Comparison of ENCODE assay signal across 18 cellular contexts in the genomic region with DNA sequence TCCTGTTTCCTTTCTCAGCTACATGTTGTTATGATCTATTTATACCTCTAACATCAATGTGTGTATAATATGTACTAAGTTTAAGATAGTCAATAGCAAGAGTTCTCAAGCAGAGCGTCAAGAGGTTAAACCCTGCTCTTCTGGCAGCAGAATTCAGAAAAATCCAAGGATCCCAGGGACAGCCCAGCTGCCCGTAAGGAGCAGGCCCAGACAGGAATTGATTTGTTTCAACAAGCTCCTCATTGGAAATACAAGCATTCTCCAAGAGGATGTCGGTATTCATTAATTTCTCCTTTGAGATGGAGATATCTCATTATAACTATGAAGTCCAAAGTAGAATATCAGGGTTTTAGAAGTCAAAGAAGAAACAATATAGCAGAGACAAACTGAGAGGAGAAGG. TPM values are rescaled to one million over a fixed set of nuclear protein-coding genes. Genes with fewer than 3 reads are reported as not detected.
DNase-seq lines count a peak whose midpoint lies in the region; ATAC-seq, FAIRE-seq and TF ChIP-seq lines count a peak whose summit lies in the region.
"Had no signal": no experiment of that assay in that cellular context is flagged by ENCODE, and none has a peak within 500 bp of the region (broad histone marks: within the 10 kb centered on the region; RNA-seq: fewer than 3 reads in every experiment).

No MANE protein-coding gene starts in this region.

- no peak for TF ChIP-seq CTCF in astrocyte (IDR thresholded peaks at IDR 0.05; ENCODE audit: insufficient read depth, low read depth, low read length)
- TF ChIP-seq CTCF in endothelial cell of umbilical vein (IDR thresholded peaks at IDR 0.05; ENCODE audit: extremely low read depth in 1 of 2, insufficient read depth in 1 of 2, low read depth in 1 of 2, low read length in 2 of 2) = no peak
- TF ChIP-seq CTCF in osteocyte (IDR thresholded peaks at IDR 0.05) = no peak

- H3K27ac Mint-ChIP-seq in astrocyte (ENCODE audit: unreplicated experiment) (peak overlapping the region; percentile 13), osteocyte (ENCODE audit: unreplicated experiment) (peak overlapping the region; percentile 3)
- H3K27ac Mint-ChIP-seq: CD14-positive monocyte had no signal

- no peak overlapping the region for H3K4me3 Mint-ChIP-seq in astrocyte (ENCODE audit: unreplicated experiment)
- no peak overlapping the region for H3K4me3 Mint-ChIP-seq in osteocyte (ENCODE audit: unreplicated experiment)
- H3K4me3 Mint-ChIP-seq: CD14-positive monocyte had no signal

- H3K4me1 Mint-ChIP-seq in astrocyte (ENCODE audit: low read depth, unreplicated experiment) (peaks cover 46% of the 10 kb centered on the region), osteocyte (ENCODE audit: unreplicated experiment) (peaks cover 21% of the 10 kb centered on the region)
- H3K4me1 Mint-ChIP-seq: CD14-positive monocyte had no signal

- no peaks in the 10 kb centered on the region for H3K36me3 ChIP-seq in astrocyte (ENCODE audit: insufficient read depth, low read length)
- H3K36me3 ChIP-seq in endothelial cell of umbilical vein (ENCODE audit: control insufficient read depth in 2 of 2, extremely low read depth in 1 of 2, insufficient read depth in 2 of 2, low read length in 2 of 2) = no peaks in the 10 kb centered on the region
- H3K36me3 ChIP-seq: Peyer's patch had no signal

- H4K20me1 ChIP-seq in astrocyte (ENCODE audit: insufficient read depth, low read length) (no peaks in the 10 kb centered on the region), endothelial cell of umbilical vein (replicated peaks; ENCODE audit: control insufficient read depth, extremely low read depth, insufficient read depth, low read length) (no peaks in the 10 kb centered on the region)

- H3K9me3 Mint-ChIP-seq in astrocyte (ENCODE audit: unreplicated experiment) = no peaks in the 10 kb centered on the region
- H3K9me3 Mint-ChIP-seq in osteocyte (ENCODE audit: unreplicated experiment) = no peaks in the 10 kb centered on the region
- H3K9me3 Mint-ChIP-seq: CD14-positive monocyte had no signal

- H3K27ac ChIP-seq in astrocyte (ENCODE audit: low read depth, low read length) = no peak overlapping the region
- no peak overlapping the region for H3K27ac ChIP-seq in endothelial cell of umbilical vein (ENCODE audit: insufficient read depth, low read depth, low read length)
- H3K27ac ChIP-seq: Peyer's patch had no signal

- POLR2A ChIA-PET in endothelial cell of umbilical vein (lab: Charles Lee) = no interaction called here

- TF ChIP-seq POLR2A in endothelial cell of umbilical vein (IDR thresholded peaks at IDR 0.05; ENCODE audit: low read depth, low read length) = no peak

- H3K4me2 ChIP-seq in astrocyte (ENCODE audit: low read length) = no peak overlapping the region
- no peak overlapping the region for H3K4me2 ChIP-seq in endothelial cell of umbilical vein (ENCODE audit: insufficient read depth, low read length)

- H3K27me3 ChIP-seq in astrocyte (ENCODE audit: insufficient read depth, low read length) (no peaks in the 10 kb centered on the region), endothelial cell of umbilical vein (ENCODE audit: control insufficient read depth in 2 of 2, insufficient read depth in 2 of 2, low read length in 2 of 2) (no peaks in the 10 kb centered on the region)
- H3K27me3 ChIP-seq: Peyer's patch had no signal

- no peak for DNase-seq in Right ventricle myocardium superior
- no peak for DNase-seq in left ventricle myocardium superior
- DNase-seq in astrocyte (ENCODE audit: low read depth) = no peak
- peak; percentile 31 for DNase-seq in endothelial cell of umbilical vein (ENCODE audit: low read depth, low spot score)
- DNase-seq in osteocyte (ENCODE audit: extremely low spot score, unreplicated experiment) = no peak
- no peak for DNase-seq in activated CD4-positive, alpha-beta T cell treated with anti-CD3 and anti-CD28 coated beads for 1 hour
- no peak for DNase-seq in Ammon's horn (ENCODE audit: low spot score)
- DNase-seq: Caco-2, DMS79, GDM1, KG1, NCI-H1092 treated with DMSO at 0.1 percent for 48 hours, NCI-H1694, NCI-H82, Peyer's patch had no signal

- H3K4me1 ChIP-seq in astrocyte (ENCODE audit: insufficient read depth, low read length) (no peaks in the 10 kb centered on the region), endothelial cell of umbilical vein (ENCODE audit: control insufficient read depth, extremely low read depth, insufficient read depth, low read length) (no peaks in the 10 kb centered on the region)
- H3K4me1 ChIP-seq: Caco-2, Peyer's patch had no signal

- H3K9ac ChIP-seq in astrocyte (ENCODE audit: low read length) (no peak overlapping the region), endothelial cell of umbilical vein (replicated peaks; ENCODE audit: extremely low read depth, insufficient read depth, low read length) (no peak overlapping the region)

- CTCF ChIA-PET in endothelial cell of umbilical vein (lab: Charles Lee) = interaction anchor here (2.0 kb wide), 1 partner anchor 9 kb away, joined by 6 read pairs; no protein-coding TSS in a partner anchor

- dilution Hi-C loops in endothelial cell of umbilical vein (cut with MboI; ENCODE audit: extremely low pct_ligation_motif_present, low sequenced_read_pairs) = no loop called here

- H3K27me3 Mint-ChIP-seq in astrocyte (ENCODE audit: low read depth, unreplicated experiment) (no peaks in the 10 kb centered on the region), osteocyte (ENCODE audit: unreplicated experiment) (no peaks in the 10 kb centered on the region)

- no peaks in the 10 kb centered on the region for H3K79me2 ChIP-seq in astrocyte (ENCODE audit: insufficient read depth, low read length)
- peaks cover 17% of the 10 kb centered on the region for H3K79me2 ChIP-seq in endothelial cell of umbilical vein (ENCODE audit: control insufficient read depth, insufficient read depth, low read length)

- FAIRE-seq in astrocyte (lab: Jason Lieb, UNC) (no peak), endothelial cell of umbilical vein (lab: Jason Lieb, UNC) (no peak)
- FAIRE-seq: H1 had no signal

- no peaks in the 10 kb centered on the region for H3K36me3 Mint-ChIP-seq in astrocyte (ENCODE audit: low read depth, unreplicated experiment)
- H3K36me3 Mint-ChIP-seq in osteocyte (ENCODE audit: unreplicated experiment) = peaks cover 3% of the 10 kb centered on the region
- H3K36me3 Mint-ChIP-seq: CD14-positive monocyte had no signal

- H3K9me1 ChIP-seq in endothelial cell of umbilical vein (replicated peaks; ENCODE audit: control insufficient read depth, extremely low read depth, insufficient read depth, low read length) = no peaks in the 10 kb centered on the region

- no peaks in the 10 kb centered on the region for H3K9me3 ChIP-seq in astrocyte (ENCODE audit: insufficient read depth, low read depth, low read length)
- no peaks in the 10 kb centered on the region for H3K9me3 ChIP-seq in endothelial cell of umbilical vein (replicated peaks; ENCODE audit: control insufficient read depth, insufficient read depth, low read length)
- H3K9me3 ChIP-seq: Caco-2, Peyer's patch had no signal

- no peak overlapping the region for H3K4me3 ChIP-seq in astrocyte (ENCODE audit: insufficient read depth, low read depth, low read length)
- no peak overlapping the region for H3K4me3 ChIP-seq in endothelial cell of umbilical vein (replicated peaks in 1 of 3; ENCODE audit: insufficient read depth in 1 of 3, low read depth in 1 of 3, low read length in 3 of 3)
- H3K4me3 ChIP-seq: Peyer's patch had no signal

- ATAC-seq in Right ventricle myocardium superior (ENCODE audit: poor library complexity) (peak; percentile 8), left ventricle myocardium superior (no peak), GM19463 (IDR thresholded peaks at IDR 0.05; ENCODE audit: unreplicated experiment) (no peak)

- no TSS peak for BruUV-seq in endothelial cell of umbilical vein (replicated peaks; lab: Mats Ljungman, UMichigan)

- no peak overlapping the region for H2AFZ ChIP-seq in astrocyte (ENCODE audit: low read depth, low read length)
- no peak overlapping the region for H2AFZ ChIP-seq in endothelial cell of umbilical vein (ENCODE audit: low read depth, low read length)

- intact Hi-C loops in Right ventricle myocardium superior (cut with DNase I) = no loop called here
- intact Hi-C loops in left ventricle myocardium superior (cut with micrococcal nuclease) = no loop called here
- intact Hi-C loops in endothelial cell of umbilical vein (cut with micrococcal nuclease) = no loop called here

TF ChIP-seq in endothelial cell of umbilical vein, 7 proteins besides CTCF, POLR2A, EP300 and RAD21:
- TF ChIP-seq GATA2 (IDR thresholded peaks at IDR 0.05; ENCODE audit: insufficient read depth, insufficient read length, low read depth, low read length) (no peak), POLR2AphosphoS5 (IDR thresholded peaks at IDR 0.05; ENCODE audit: insufficient read depth, low read depth, low read length) (no peak), EZH2 (IDR thresholded peaks at IDR 0.05; ENCODE audit: borderline replicate concordance, low read depth, low read length, severe bottlenecking) (no peak), MYC (IDR thresholded peaks at IDR 0.05; ENCODE audit: low read depth, low read length) (no peak), MAX (IDR thresholded peaks at IDR 0.05; ENCODE audit: insufficient read depth, insufficient read length) (no peak), FOS (IDR thresholded peaks at IDR 0.05; ENCODE audit: borderline replicate concordance, insufficient read depth, low read length) (no peak), JUN (IDR thresholded peaks at IDR 0.05; ENCODE audit: borderline replicate concordance, insufficient read depth, insufficient read length, low read depth) (no peak)

RNA-seq across cellular contexts. Expression of gene EFNA5, which starts 14.9 kb away (rescaled TPM):
- 25.7 TPM for total RNA-seq in Right ventricle myocardium superior
- total RNA-seq in left ventricle myocardium superior = 36.4 TPM
- total RNA-seq in astrocyte = 50.5 and 59.3 TPM in 2 replicates
- total RNA-seq in endothelial cell of umbilical vein = 22.1 and 22.6 TPM in 2 replicates
- polyA plus RNA-seq in endothelial cell of umbilical vein = 9.9 and 13.6 TPM in 2 replicates
- polyA plus RNA-seq in endothelial cell of umbilical vein (2011; cell fraction: cytosol; rRNA removed) = 7.1 and 8.8 TPM in 2 replicates
- polyA plus RNA-seq in endothelial cell of umbilical vein (2011; cell fraction: nucleus; rRNA removed) = 14.3 and 17.1 TPM in 2 replicates
- 6.3 and 10.6 TPM in 2 replicates for polyA plus RNA-seq in endothelial cell of umbilical vein (2012)
- 30.5 and 31.4 TPM in 2 replicates for polyA minus RNA-seq in endothelial cell of umbilical vein
- polyA minus RNA-seq in endothelial cell of umbilical vein (2011; cell fraction: cytosol; rRNA and poly(A)+ RNA removed) = 8.0 TPM
- 44.3 and 44.4 TPM in 2 replicates for polyA minus RNA-seq in endothelial cell of umbilical vein (2011; cell fraction: nucleus; rRNA and poly(A)+ RNA removed)
- 34.2 and 35.4 TPM in 2 replicates for total RNA-seq in osteocyte
- polyA plus RNA-seq: CD14-positive monocyte had no signal
